12 cellular contexts compared by ENCODE assay signal in the genomic region with DNA sequence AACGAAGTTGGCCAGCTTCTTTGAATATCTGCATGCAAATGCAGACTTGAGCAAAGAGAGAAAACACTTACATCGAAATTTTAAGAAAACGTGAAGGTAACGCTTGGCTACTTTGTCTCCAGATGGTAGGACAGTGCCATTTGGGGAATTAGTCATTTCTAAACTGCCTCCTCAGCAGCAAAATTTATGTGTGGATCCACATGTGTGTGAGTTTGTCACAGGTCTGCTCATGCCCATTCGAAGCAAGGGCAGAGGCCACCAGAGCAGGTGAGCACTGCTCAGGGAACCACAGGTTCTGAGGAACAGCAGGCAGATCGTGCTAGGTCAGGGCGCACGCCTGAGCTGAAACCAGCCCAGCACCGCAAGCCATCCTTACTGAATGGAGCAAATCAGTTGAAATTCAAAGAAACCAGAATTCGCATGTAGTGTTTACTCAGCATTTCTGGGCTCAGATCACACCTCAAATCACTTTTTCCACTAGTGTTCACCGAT.
DNase-seq lines count a peak whose midpoint lies in the region; ATAC-seq and TF ChIP-seq lines count a peak whose summit lies in the region.
"Had no signal": no experiment of that assay in that cellular context is flagged by ENCODE, and none has a peak within 500 bp of the region (broad histone marks: within the 10 kb centered on the region; RNA-seq: fewer than 3 reads in every experiment).

No MANE protein-coding gene starts in this region.

- H3K9me3 Mint-ChIP-seq in activated naive CD8-positive, alpha-beta T cell treated with anti-CD3 and anti-CD28 coated beads for 36 hours, result no peaks in the 10 kb centered on the region
- H3K9me3 Mint-ChIP-seq: CD4-positive, alpha-beta T cell; HFFc6 had no signal

- TF ChIP-seq CTCF in GM10266 (IDR thresholded peaks at IDR 0.05; ENCODE audit: control insufficient read depth, insufficient read depth, low read depth, missing control alignments), result no peak

- peak overlapping the region; percentile 80 for H3K27ac Mint-ChIP-seq in activated naive CD8-positive, alpha-beta T cell treated with anti-CD3 and anti-CD28 coated beads for 36 hours
- H3K27ac Mint-ChIP-seq: CD4-positive, alpha-beta T cell; HFFc6 had no signal

- peaks cover 15% of the 10 kb centered on the region for H3K36me3 Mint-ChIP-seq in activated naive CD8-positive, alpha-beta T cell treated with anti-CD3 and anti-CD28 coated beads for 36 hours

- ATAC-seq in GM19397 (IDR thresholded peaks at IDR 0.05; ENCODE audit: unreplicated experiment), result peak; percentile 55
- ATAC-seq in HG03342 (IDR thresholded peaks at IDR 0.05; ENCODE audit: unreplicated experiment), result peak; percentile 41

- no peaks in the 10 kb centered on the region for H3K27me3 Mint-ChIP-seq in activated naive CD8-positive, alpha-beta T cell treated with anti-CD3 and anti-CD28 coated beads for 36 hours
- H3K27me3 Mint-ChIP-seq: CD4-positive, alpha-beta T cell had no signal

- peak overlapping the region; percentile 19 for H3K4me3 Mint-ChIP-seq in activated naive CD8-positive, alpha-beta T cell treated with anti-CD3 and anti-CD28 coated beads for 36 hours
- H3K4me3 Mint-ChIP-seq: CD4-positive, alpha-beta T cell; HFFc6 had no signal

- H3K4me1 Mint-ChIP-seq in activated naive CD8-positive, alpha-beta T cell treated with anti-CD3 and anti-CD28 coated beads for 36 hours, result peaks cover 32% of the 10 kb centered on the region

- peak; percentile 60 for DNase-seq in GM10266 (ENCODE audit: extremely low spot score)
- peak; percentile 44 for DNase-seq in activated naive CD8-positive, alpha-beta T cell treated with anti-CD3 and anti-CD28 coated beads for 36 hours
- no peak for DNase-seq in kidney glomerular epithelial cell (lab: John Stamatoyannopoulos, UW)
- DNase-seq in NCI-H2227 treated with DMSO at 0.1 percent for 48 hours (lab: John Stamatoyannopoulos, UW), result no peak
- DNase-seq in dermis blood vessel endothelial cell, result no peak
- DNase-seq in NCI-H187 treated with DMSO at 0.1 percent for 48 hours (lab: John Stamatoyannopoulos, UW), result no peak
- DNase-seq: CD4-positive, alpha-beta T cell; effector CD8-positive, alpha-beta T cell; HFFc6; NCI-H446 treated with DMSO at 0.1 percent for 48 hours had no signal

Comparison
In these comparisons a context has a peak if more than half of its experiments do, and no peak if none do; other contexts are left out.
1. DNase-seq: peak in GM10266 (single experiment) and activated naive CD8-positive, alpha-beta T cell treated with anti-CD3 and anti-CD28 coated beads for 36 hours (single experiment); none in kidney glomerular epithelial cell (single experiment), NCI-H2227 treated with DMSO at 0.1 percent for 48 hours (single experiment), dermis blood vessel endothelial cell (single experiment) and NCI-H187 treated with DMSO at 0.1 percent for 48 hours (single experiment).